Comparison of ENCODE assay signal across 8 cellular contexts in genomic region chr19:41951686-41952172, GRCh38. TPM values are rescaled to one million over a fixed set of nuclear protein-coding genes. Genes with fewer than 3 reads are reported as not detected.
A peak's percentile ranks its signal among the peaks of the same experiment; 100 is the strongest.
DNase-seq lines count a peak whose midpoint lies in the region; ATAC-seq, FAIRE-seq and TF ChIP-seq lines count a peak whose summit lies in the region.

No MANE protein-coding gene starts in this region.

- no peak overlapping the region for H2BK120ac ChIP-seq in H1 (replicated peaks; ENCODE audit: low read depth, low read length)

- H3K14ac ChIP-seq in H1 (ENCODE audit: insufficient read length) = no peak overlapping the region

- H3K9ac ChIP-seq in H1 (replicated peaks in 1 of 4; ENCODE audit: extremely low read depth in 1 of 4, low read depth in 3 of 4, low read length in 3 of 4) = no peak overlapping the region

- 0 out of 2 replicates have a peak overlapping the region, but pooled peaks have one; percentile 72 for H2BK20ac ChIP-seq in H1 (ENCODE audit: low read length)

- H3K4me1 ChIP-seq in H1 (replicated peaks in 1 of 4; ENCODE audit: control insufficient read depth in 3 of 4, insufficient read depth in 4 of 4, low read length in 3 of 4) = no peaks in the 10 kb centered on the region

- peak; percentile 24 to 43 for DNase-seq in AML-193 (lab: John Stamatoyannopoulos, UW)
- peak; percentile 94 for DNase-seq in H54 (ENCODE audit: insufficient read length, low spot score)
- DNase-seq in NCI-H526 treated with DMSO at 0.1 percent for 48 hours (lab: John Stamatoyannopoulos, UW) = peak; percentile 37
- peak; percentile 94 for DNase-seq in activated CD8-positive, alpha-beta T cell treated with anti-CD3 and anti-CD28 coated beads for 36 hours
- peak; percentile 76 to 99 for DNase-seq in H1 (ENCODE audit: low read depth in 1 of 2, low spot score in 2 of 2)
- DNase-seq in mesenteric fat pad (ENCODE audit: low spot score) = peak; percentile 92
- peak; percentile 76 to 90 for DNase-seq in stimulated activated CD8-positive, alpha-beta memory T cell treated with anti-CD3 and anti-CD28 coated beads, Interleukin-2, amount 100 ng/mL, for 48 hours (ENCODE audit: low read depth in 2 of 2)

- no peak overlapping the region for H3K4ac ChIP-seq in H1 (replicated peaks; ENCODE audit: insufficient read length, low read depth, low read length)

- WGBS in H1 (ENCODE audit: extremely low coverage in 1 of 2, insufficient coverage in 1 of 2, insufficient read length in 1 of 2, insufficient replicate concordance in 2 of 2, low coverage in 1 of 2, low lambda C conversion rate in 2 of 2, missing lambda C conversion rate in 1 of 2), 2 experiments = 10% methylated on average over 8 of the region's 12 CpGs; no CpG with 5 or more reads in 1 of the 2 experiments

- H3K36me3 Mint-ChIP-seq in activated CD8-positive, alpha-beta T cell treated with anti-CD3 and anti-CD28 coated beads for 36 hours (ENCODE audit: low read depth) = peaks cover 1% of the 10 kb centered on the region

- H3K56ac ChIP-seq in H1 (replicated peaks; ENCODE audit: insufficient read length, low read depth, low read length) = peak overlapping the region; percentile 64

- peak overlapping the region; percentile 88 for H4K91ac ChIP-seq in H1 (replicated peaks; ENCODE audit: insufficient read length, low read length)

- no peaks in the 10 kb centered on the region for H3K23me2 ChIP-seq in H1 (ENCODE audit: low read depth, low read length)

- no peak overlapping the region for H2AK5ac ChIP-seq in H1 (ENCODE audit: low read depth, low read length)

- peak overlapping the region in 3 of 4 experiments; percentile 32 to 52 (median 38); a peak in 6 of 8 replicates for H3K4me3 ChIP-seq in H1 (ENCODE audit: extremely low read depth in 1 of 4, insufficient read depth in 2 of 4, low read depth in 3 of 4, low read length in 4 of 4)

- H3K79me1 ChIP-seq in H1 (ENCODE audit: low read depth, low read length) = no peaks in the 10 kb centered on the region

- H4K8ac ChIP-seq in H1 (ENCODE audit: extremely low read depth, insufficient read depth, low read length) = no peak overlapping the region

- H3K4me3 Mint-ChIP-seq in activated CD8-positive, alpha-beta T cell treated with anti-CD3 and anti-CD28 coated beads for 36 hours = no peak overlapping the region

- no peaks in the 10 kb centered on the region for H3K9me3 Mint-ChIP-seq in activated CD8-positive, alpha-beta T cell treated with anti-CD3 and anti-CD28 coated beads for 36 hours

- H3K9me3 ChIP-seq in H1 (ENCODE audit: insufficient read depth in 2 of 2, low read depth in 1 of 2, low read length in 1 of 2) = no peaks in the 10 kb centered on the region

- H3K27me3 ChIP-seq in H1 (replicated peaks in 1 of 4; ENCODE audit: control insufficient read depth in 3 of 4, extremely low read depth in 1 of 4, insufficient read depth in 3 of 4, low read length in 3 of 4) = no peaks in the 10 kb centered on the region

- CTCF ChIA-PET in activated CD8-positive, alpha-beta T cell treated with anti-CD3 and anti-CD28 coated beads for 36 hours (lab: Charles Lee) = interaction anchor here (0.6 to 9.8 kb wide), 14 partner anchors 10 to 159 kb away, joined by 3 to 110 read pairs (median 4); partner anchors contain the start of genes CD79A and RPS19
- CTCF ChIA-PET in H1 (lab: Charles Lee; ENCODE audit: partially characterized antibody) = interaction anchor here (0.7 to 4.4 kb wide), 10 partner anchors 8 to 79 kb away, joined by 3 to 30 read pairs (median 6); partner anchors contain the start of gene CD79A

- H3K79me2 ChIP-seq in H1 (ENCODE audit: control insufficient read depth in 1 of 2, insufficient read depth in 2 of 2, low read length in 2 of 2) = no peaks in the 10 kb centered on the region

- H2AFZ ChIP-seq in H1 (ENCODE audit: low read length) = peak overlapping the region; percentile 100

- no peak overlapping the region; the same call in 1 of the 2 replicates for H2BK5ac ChIP-seq in H1 (ENCODE audit: low read depth, low read length)

- H4K5ac ChIP-seq in H1 (ENCODE audit: insufficient read length, low read depth, low read length) = no peak overlapping the region

- peak overlapping the region; percentile 93; the same call in 1 of the 2 replicates for H3K18ac ChIP-seq in H1 (ENCODE audit: extremely low read depth, low read length)

- H3K27me3 Mint-ChIP-seq in activated CD8-positive, alpha-beta T cell treated with anti-CD3 and anti-CD28 coated beads for 36 hours = no peaks in the 10 kb centered on the region

- no peak overlapping the region for H3K27ac ChIP-seq in H1 (ENCODE audit: low read depth, low read length)

- POLR2A ChIA-PET in activated CD8-positive, alpha-beta T cell treated with anti-CD3 and anti-CD28 coated beads for 36 hours (lab: Charles Lee) = interaction anchor here (1.0 to 2.2 kb wide), 3 partner anchors 41 to 85 kb away, joined by 3 to 15 read pairs (median 6); no protein-coding TSS in a partner anchor
- POLR2A ChIA-PET in H1 (lab: Charles Lee; ENCODE audit: partially characterized antibody) = interaction anchor here (1.4 to 6.1 kb wide), 4 partner anchors 14 to 91 kb away, joined by 3 to 28 read pairs (median 12); partner anchors contain the start of gene RPS19

- peak; percentile 96 for ATAC-seq in activated CD8-positive, alpha-beta T cell treated with anti-CD3 and anti-CD28 coated beads for 36 hours
- no peak for ATAC-seq in HG02885 (IDR thresholded peaks at IDR 0.05; ENCODE audit: poor library complexity, unreplicated experiment)

- H2BK15ac ChIP-seq in H1 (ENCODE audit: low read length) = 0 out of 2 replicates have a peak overlapping the region, but pooled peaks have one; percentile 10

- peak overlapping the region; percentile 58 for H3K27ac Mint-ChIP-seq in activated CD8-positive, alpha-beta T cell treated with anti-CD3 and anti-CD28 coated beads for 36 hours

- no peak for TF ChIP-seq EP300 in H1 (IDR thresholded peaks at IDR 0.05; ENCODE audit: borderline replicate concordance in 1 of 2, low read depth in 2 of 2, low read length in 2 of 2)

- H3K4me2 ChIP-seq in H1 (ENCODE audit: insufficient read depth in 1 of 2, low read depth in 2 of 2, low read length in 2 of 2) = peak overlapping the region; percentile 15 to 92; a peak in 3 of 4 replicates

- peak; percentile 100 for TF ChIP-seq CTCF in activated CD8-positive, alpha-beta T cell treated with anti-CD3 and anti-CD28 coated beads for 36 hours (IDR thresholded peaks at IDR 0.05)
- TF ChIP-seq CTCF in H1 (IDR thresholded peaks at IDR 0.05; ENCODE audit: control extremely low read depth in 1 of 3, insufficient read depth in 1 of 3, low read depth in 1 of 3, low read length in 3 of 3) = peak; percentile 93 to 98 (median 97)

- no peak overlapping the region for H3K23ac ChIP-seq in H1 (ENCODE audit: insufficient read length)

- peak overlapping the region; percentile 98; the same call in 1 of the 2 replicates for H2BK12ac ChIP-seq in H1 (ENCODE audit: low read depth, low read length)

- H4K20me1 ChIP-seq in H1 (replicated peaks in 1 of 2; ENCODE audit: control insufficient read depth in 1 of 2, insufficient read depth in 2 of 2, low read length in 2 of 2) = no peaks in the 10 kb centered on the region

- peaks cover 28% of the 10 kb centered on the region for H3K4me1 Mint-ChIP-seq in activated CD8-positive, alpha-beta T cell treated with anti-CD3 and anti-CD28 coated beads for 36 hours (ENCODE audit: low read depth)

- TF ChIP-seq POLR2A in H54 (IDR thresholded peaks at IDR 0.05; ENCODE audit: low read depth, low read length) (no peak), H1 (IDR thresholded peaks at IDR 0.05; ENCODE audit: control extremely low read depth in 1 of 2, low read depth in 2 of 2, low read length in 2 of 2) (no peak)

- intact Hi-C loops in activated CD8-positive, alpha-beta T cell treated with anti-CD3 and anti-CD28 coated beads for 36 hours (cut with micrococcal nuclease) = no loop called here

- TF ChIP-seq RAD21 in H1 (IDR thresholded peaks at IDR 0.05 in 1 of 2, conservative IDR thresholded peaks at IDR 0.05 in 1 of 2; ENCODE audit: low read depth in 2 of 2, low read length in 2 of 2) = peak; percentile 89 to 90

- H3K36me3 ChIP-seq in H1 (ENCODE audit: control insufficient read depth in 2 of 4, insufficient read depth in 4 of 4, low read length in 3 of 4) = peaks cover 0 to 3% (median 0%) of the 10 kb centered on the region in 4 experiments; a peak in 2 of 8 replicates

- FAIRE-seq in H54 (lab: Jason Lieb, UNC) = no peak
- no peak for FAIRE-seq in H1 (lab: Jason Lieb, UNC)

RNA-seq across cellular contexts. Expression of gene RABAC1, which starts 7.4 kb away (rescaled TPM):
- 10 to 100 TPM; 49.6 to 52.4 TPM for total RNA-seq in activated CD8-positive, alpha-beta T cell treated with anti-CD3 and anti-CD28 coated beads for 36 hours
- total RNA-seq in H1 (2021; fragmentation: NEBNext Ultra II Directional; extraction: Animal tissue kit (Norgen Biotek cat#: 25700)) = 123 and 124 TPM in 2 replicates
- polyA plus RNA-seq in H1 (2011; rRNA removed) = 439 and 585 TPM in 2 replicates
- polyA plus RNA-seq in H1 (2011; cell fraction: cytosol; rRNA removed) = 282 TPM
- polyA plus RNA-seq in H1 (2011; cell fraction: nucleus; rRNA removed) = 227 TPM
- 99.4 to 181 TPM (median 175 TPM) in 4 replicates for polyA plus RNA-seq in H1 (2012, experiment 1 of 2)
- 315 TPM for polyA plus RNA-seq in H1 (2012, experiment 2 of 2)
- polyA plus RNA-seq in H1 (2013, experiment 1 of 2) = 173 TPM
- polyA plus RNA-seq in H1 (2013, experiment 2 of 2) = 186 TPM
- polyA minus RNA-seq in H1 (2011; rRNA and poly(A)+ RNA removed) = 46.7 and 56.4 TPM in 2 replicates
- 53.9 TPM for polyA minus RNA-seq in H1 (2011; cell fraction: cytosol; rRNA and poly(A)+ RNA removed)
- 41.0 TPM for polyA minus RNA-seq in H1 (2011; cell fraction: nucleus; rRNA and poly(A)+ RNA removed)
- 145 TPM for total RNA-seq in mesenteric fat pad

RNA-seq across cellular contexts. Expression of gene ERFL, which starts 23.5 kb away (rescaled TPM):
- 1 to 10 TPM; 1.5 to 1.6 TPM for total RNA-seq in activated CD8-positive, alpha-beta T cell treated with anti-CD3 and anti-CD28 coated beads for 36 hours
- total RNA-seq in H1 (2021; fragmentation: NEBNext Ultra II Directional; extraction: Animal tissue kit (Norgen Biotek cat#: 25700)) = not detected in 2 replicates
- 0.08 and 0.12 TPM in 2 replicates for polyA plus RNA-seq in H1 (2011; rRNA removed)
- polyA plus RNA-seq in H1 (2011; cell fraction: cytosol; rRNA removed) = 0.03 TPM
- 0.33 TPM for polyA plus RNA-seq in H1 (2011; cell fraction: nucleus; rRNA removed)
- 0.08 to 0.16 TPM (median 0.10 TPM) in 3 of 4 replicates, not detected in the other for polyA plus RNA-seq in H1 (2012, experiment 1 of 2)
- polyA plus RNA-seq in H1 (2012, experiment 2 of 2) = not detected
- 0.02 TPM for polyA plus RNA-seq in H1 (2013, experiment 1 of 2)
- 0.06 TPM for polyA plus RNA-seq in H1 (2013, experiment 2 of 2)
- not detected in 2 replicates for polyA minus RNA-seq in H1 (2011; rRNA and poly(A)+ RNA removed)
- polyA minus RNA-seq in H1 (2011; cell fraction: cytosol; rRNA and poly(A)+ RNA removed) = not detected
- not detected for polyA minus RNA-seq in H1 (2011; cell fraction: nucleus; rRNA and poly(A)+ RNA removed)
- total RNA-seq in mesenteric fat pad = 0.19 TPM

RNA-seq across cellular contexts. Expression of gene ATP1A3, which starts 42.3 kb away (rescaled TPM):
- 1 to 10 TPM; 5.5 to 5.9 TPM for total RNA-seq in activated CD8-positive, alpha-beta T cell treated with anti-CD3 and anti-CD28 coated beads for 36 hours
- total RNA-seq in H1 (2021; fragmentation: NEBNext Ultra II Directional; extraction: Animal tissue kit (Norgen Biotek cat#: 25700)) = 35.8 and 41.2 TPM in 2 replicates
- polyA plus RNA-seq in H1 (2011; rRNA removed) = 11.1 and 19.2 TPM in 2 replicates
- polyA plus RNA-seq in H1 (2011; cell fraction: cytosol; rRNA removed) = 5.9 TPM
- 20.8 TPM for polyA plus RNA-seq in H1 (2011; cell fraction: nucleus; rRNA removed)
- 30.8 to 45.2 TPM (median 38.2 TPM) in 4 replicates for polyA plus RNA-seq in H1 (2012, experiment 1 of 2)
- polyA plus RNA-seq in H1 (2012, experiment 2 of 2) = 33.0 TPM
- polyA plus RNA-seq in H1 (2013, experiment 1 of 2) = 44.9 TPM
- 43.1 TPM for polyA plus RNA-seq in H1 (2013, experiment 2 of 2)
- 24.6 and 27.9 TPM in 2 replicates for polyA minus RNA-seq in H1 (2011; rRNA and poly(A)+ RNA removed)
- 20.7 TPM for polyA minus RNA-seq in H1 (2011; cell fraction: cytosol; rRNA and poly(A)+ RNA removed)
- 10.7 TPM for polyA minus RNA-seq in H1 (2011; cell fraction: nucleus; rRNA and poly(A)+ RNA removed)
- not detected for total RNA-seq in mesenteric fat pad

Comparison
In these comparisons a context has a peak if more than half of its experiments do, and no peak if none do; other contexts are left out.
1. DNase-seq: peak in every context shown above with its lines; median percentile 94 in H54; 94 in activated CD8-positive, alpha-beta T cell treated with anti-CD3 and anti-CD28 coated beads for 36 hours; 92 in mesenteric fat pad; 88 in H1; 83 in stimulated activated CD8-positive, alpha-beta memory T cell treated with anti-CD3 and anti-CD28 coated beads, Interleukin-2, amount 100 ng/mL, for 48 hours; 37 in NCI-H526 treated with DMSO at 0.1 percent for 48 hours; 34 in AML-193.